Comparison of ENCODE assay signal across 12 cellular contexts in the genomic region with DNA sequence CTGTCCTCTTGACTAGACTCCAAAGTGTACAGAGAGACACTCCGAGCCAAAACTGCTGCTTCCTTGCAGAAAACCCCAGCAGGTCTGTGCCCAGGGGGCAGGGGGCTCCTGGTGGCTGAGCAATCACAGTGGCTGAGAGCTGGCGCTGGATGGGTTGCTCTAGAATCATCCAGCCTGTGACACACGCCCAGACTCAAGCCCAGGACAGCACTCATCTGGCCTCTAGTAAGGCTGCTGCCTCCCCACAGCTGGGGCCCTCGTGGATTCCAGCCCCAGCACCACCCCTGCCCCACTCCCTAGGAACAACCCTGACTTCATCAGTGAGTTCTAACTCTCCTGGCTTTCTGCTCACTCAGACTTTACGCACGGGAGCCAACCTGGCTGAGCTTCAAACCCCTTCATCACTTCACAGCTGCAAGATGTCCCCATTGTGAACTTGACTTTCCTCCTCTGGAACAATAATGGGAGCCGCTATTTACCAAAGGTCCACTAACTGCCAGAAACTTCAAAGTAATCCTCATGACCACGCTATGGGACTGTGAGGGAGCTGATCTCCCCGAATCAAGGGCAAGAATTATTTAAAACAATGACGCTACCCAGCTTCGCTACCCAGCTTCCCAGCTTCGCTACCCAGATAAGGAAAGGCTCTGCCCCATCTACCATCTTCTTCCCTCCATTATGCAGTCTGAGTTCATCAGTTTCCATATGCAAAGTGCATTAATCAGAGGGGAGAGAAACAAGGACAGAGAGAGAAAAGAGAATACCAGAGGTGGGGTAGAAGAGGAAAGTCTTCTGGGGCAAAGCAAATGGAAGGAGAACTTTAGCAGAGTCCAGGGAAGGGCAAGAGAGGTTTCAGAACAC.
DNase-seq lines count a peak whose midpoint lies in the region; ATAC-seq, FAIRE-seq and TF ChIP-seq lines count a peak whose summit lies in the region.
"Had no signal": no experiment of that assay in that cellular context is flagged by ENCODE, and none has a peak within 500 bp of the region (broad histone marks: within the 10 kb centered on the region; RNA-seq: fewer than 3 reads in every experiment).

No MANE protein-coding gene starts in this region.

- ATAC-seq in body of pancreas (no peak), heart left ventricle (peak; percentile 40 to 76 (median 72)), pancreas (peak in 1 of 4 donors; percentile 5), HG03095 (IDR thresholded peaks at IDR 0.05; ENCODE audit: unreplicated experiment) (no peak)

- WGBS in body of pancreas, 2 donors: 59 to 78% methylated on average over 8 to 12 of the region's 12 CpGs
- WGBS in heart left ventricle, 4 donors: 42 to 52% (median 50%) methylated on average over 11 to 12 of the region's 12 CpGs
- 64 to 76% methylated on average over 12 of the region's 12 CpGs for WGBS in pancreas, 2 donors

- H3K27me3 ChIP-seq in body of pancreas (no peaks in the 10 kb centered on the region), heart left ventricle (no peaks in the 10 kb centered on the region), pancreas (no peaks in the 10 kb centered on the region)
- H3K27me3 ChIP-seq: breast epithelium, dorsolateral prefrontal cortex had no signal

- TF ChIP-seq POLR2A in body of pancreas (IDR thresholded peaks at IDR 0.05) (no peak), heart left ventricle (IDR thresholded peaks at IDR 0.05) (no peak)

- no peak overlapping the region for H3K4me3 ChIP-seq in AG10803 (ENCODE audit: low read length)
- H3K4me3 ChIP-seq in body of pancreas: no peak overlapping the region
- H3K4me3 ChIP-seq in heart left ventricle: peak overlapping the region in 1 of 12 donors; percentile 25
- no peak overlapping the region for H3K4me3 ChIP-seq in pancreas
- H3K4me3 ChIP-seq: breast epithelium had no signal

- DNase-seq in AG10803 (ENCODE audit: low read depth) (peak; percentile 49), body of pancreas (no peak), heart left ventricle (peak in 3 of 5 donors; percentile 49 to 76 (median 71)), pancreas (no peak), AG08396 (ENCODE audit: low spot score) (no peak), GM19240 (ENCODE audit: insufficient read length, low spot score) (no peak), DMS 273 (lab: John Stamatoyannopoulos, UW; ENCODE audit: unreplicated experiment) (no peak)
- DNase-seq: SIG-M5 had no signal

- no peaks in the 10 kb centered on the region for H3K9me3 ChIP-seq in body of pancreas
- no peaks in the 10 kb centered on the region for H3K9me3 ChIP-seq in heart left ventricle
- H3K9me3 ChIP-seq in pancreas: no peaks in the 10 kb centered on the region
- H3K9me3 ChIP-seq: breast epithelium had no signal

- FAIRE-seq in pancreas (lab: Jason Lieb, UNC): no peak

- intact Hi-C loops in body of pancreas (cut with DNase I) (loop anchor here (5.0 to 10.0 kb wide), 2 partner anchors 185 to 287 kb away; a partner anchor contains a TSS), heart left ventricle (cut with DNase I) (loop anchor here (1.0 to 10.0 kb wide), 15 partner anchors 57 to 435 kb away; a partner anchor contains a TSS), pancreas (cut with DNase I) (loop anchor here (2.0 to 10.0 kb wide), 4 partner anchors 175 to 289 kb away; no protein-coding TSS in a partner anchor)

- H3K36me3 ChIP-seq in body of pancreas (replicated peaks in 1 of 2; ENCODE audit: insufficient read depth in 1 of 2, low read depth in 2 of 2): no peaks in the 10 kb centered on the region
- no peaks in the 10 kb centered on the region for H3K36me3 ChIP-seq in heart left ventricle
- no peaks in the 10 kb centered on the region for H3K36me3 ChIP-seq in pancreas
- H3K36me3 ChIP-seq: breast epithelium had no signal

- H3K27ac ChIP-seq in body of pancreas (peak overlapping the region in 3 of 4 donors; percentile 54 to 71 (median 57)), heart left ventricle (peak overlapping the region in 1 of 12 donors; percentile 46), pancreas (peak overlapping the region in 3 of 4 donors; percentile 20 to 50 (median 45))
- H3K27ac ChIP-seq: breast epithelium, epithelial cell of prostate had no signal

- no peak for TF ChIP-seq CTCF in AG10803 (conservative IDR thresholded peaks at IDR 0.05; ENCODE audit: low read length)
- no peak for TF ChIP-seq CTCF in body of pancreas (IDR thresholded peaks at IDR 0.05)
- no peak for TF ChIP-seq CTCF in heart left ventricle (IDR thresholded peaks at IDR 0.05)
- no peak for TF ChIP-seq CTCF in pancreas (IDR thresholded peaks at IDR 0.05)

- H3K4me1 ChIP-seq in body of pancreas: peaks cover 27% of the 10 kb centered on the region
- peaks cover 0 to 32% (median 16%) of the 10 kb centered on the region in 12 donors for H3K4me1 ChIP-seq in heart left ventricle
- H3K4me1 ChIP-seq in pancreas: no peaks in the 10 kb centered on the region
- H3K4me1 ChIP-seq: breast epithelium had no signal

Comparison
In these comparisons a context has a peak if more than half of its experiments do, and no peak if none do; other contexts are left out.
1. DNase-seq: peak in AG10803 (single experiment) and heart left ventricle (3 of 5); none in body of pancreas (0 of 4), pancreas (0 of 6), AG08396 (single experiment), GM19240 (single experiment) and DMS 273 (single experiment).
2. ATAC-seq: peak in heart left ventricle (4 of 4); none in body of pancreas (single experiment) and HG03095 (single experiment).